31 cellular contexts compared by ENCODE assay signal in genomic region chr1:105023719-105024118, GRCh38.
"Had no signal": no experiment of that assay in that cellular context is flagged by ENCODE, and none has a peak within 500 bp of the region (broad histone marks: within the 10 kb centered on the region; RNA-seq: fewer than 3 reads in every experiment).

No MANE protein-coding gene starts in this region.

- H3K4me1 Mint-ChIP-seq: natural killer cell; nephron; neural progenitor cell; stimulated activated memory B cell treated with anti-CD40 and anti-IgM and Interleukin-4, amounts not matched to agents 10 μg/mL and 1 μg/mL and 100 μg/mL, for 72 hours; stimulated activated naive CD8-positive, alpha-beta T cell treated with anti-CD3 and anti-CD28 coated beads, Interleukin-15, amount 100 ng/mL, for 72 hours had no signal

- H3K9me3 Mint-ChIP-seq: nephron; neural progenitor cell; stimulated activated memory B cell treated with anti-CD40 and anti-IgM and Interleukin-4, amounts not matched to agents 10 μg/mL and 1 μg/mL and 100 μg/mL, for 72 hours; type B pancreatic cell had no signal

- H3K4me1 ChIP-seq: neural progenitor cell, parathyroid adenoma, psoas muscle, spleen, suprapubic skin, testis, tibial artery, transverse colon, upper lobe of right lung, uterus had no signal

- H3K9me3 ChIP-seq: ovary, psoas muscle, testis, tibial artery, transverse colon, upper lobe of right lung, uterus had no signal

- ATAC-seq: natural killer cell; psoas muscle; right cardiac atrium; sciatic nerve; stimulated activated memory B cell treated with anti-CD40 and anti-IgM and Interleukin-4, amounts not matched to agents 10 μg/mL and 1 μg/mL and 100 μg/mL, for 72 hours; stimulated activated naive CD8-positive, alpha-beta T cell treated with anti-CD3 and anti-CD28 coated beads, Interleukin-15, amount 100 ng/mL, for 72 hours; stimulated activated naive CD8-positive, alpha-beta T cell treated with anti-CD3 and anti-CD28 coated beads, Interleukin-15, Interleukin-2, amounts not matched to agents 100 U/mL and 50 U/mL, for 24 hours; upper lobe of right lung had no signal

- H3K27ac ChIP-seq: neural progenitor cell, ovary, parathyroid adenoma, psoas muscle, skin epidermis, spleen, suprapubic skin, testis, tibial artery, transverse colon, upper lobe of right lung, uterus had no signal

- H3K4me3 ChIP-seq: neural progenitor cell, ovary, psoas muscle, skin epidermis, smooth muscle cell, spleen, suprapubic skin, testis, tibial artery, transverse colon, upper lobe of right lung, uterus had no signal

- H3K9ac ChIP-seq: neural progenitor cell, parathyroid adenoma had no signal

- H3K4me3 Mint-ChIP-seq: natural killer cell; nephron; neural progenitor cell; stimulated activated memory B cell treated with anti-CD40 and anti-IgM and Interleukin-4, amounts not matched to agents 10 μg/mL and 1 μg/mL and 100 μg/mL, for 72 hours; stimulated activated naive CD8-positive, alpha-beta T cell treated with anti-CD3 and anti-CD28 coated beads, Interleukin-15, amount 100 ng/mL, for 72 hours; type B pancreatic cell had no signal

- DNase-seq: natural killer cell; occipital lobe; ovary; posterior cingulate gyrus; psoas muscle; right cardiac atrium; spleen; stimulated activated CD4-positive, alpha-beta T cell treated with anti-CD3 and anti-CD28 coated beads, Interleukin-12 subunit alpha, Interleukin-12 subunit beta, amount 100 ng/mL, for 4 hours; stimulated activated CD4-positive, alpha-beta T cell treated with anti-CD3 and anti-CD28 coated beads, Interleukin-1b, Interleukin-23, amount 100 ng/mL, for 48 hours; stimulated activated CD4-positive, alpha-beta T cell treated with anti-CD3 and anti-CD28 coated beads, Interleukin-4, amount 100 ng/mL, for 1 hour; stimulated activated CD4-positive, alpha-beta T cell treated with anti-CD3 and anti-CD28 coated beads, Interleukin-4, amount 100 ng/mL, for 4 hours; stimulated activated CD8-positive, alpha-beta memory T cell treated with anti-CD3 and anti-CD28 coated beads, Interleukin-4, amount 100 ng/mL, for 48 hours; stimulated activated naive CD4-positive, alpha-beta T cell; stimulated activated naive CD8-positive, alpha-beta T cell treated with anti-CD3 and anti-CD28 coated beads, Interleukin-15, amount 100 ng/mL, for 72 hours; stimulated activated naive CD8-positive, alpha-beta T cell treated with anti-CD3 and anti-CD28 coated beads, Interleukin-15, Interleukin-2, amounts not matched to agents 100 U/mL and 50 U/mL, for 24 hours; substantia nigra; testis; tibial artery; transverse colon; upper lobe of right lung; uterus had no signal

- H3K27me3 ChIP-seq: neural progenitor cell, spleen, suprapubic skin, testis, tibial artery, transverse colon, upper lobe of right lung, uterus had no signal

- H3K27me3 Mint-ChIP-seq: progenitor cell of endocrine pancreas; stimulated activated memory B cell treated with anti-CD40 and anti-IgM and Interleukin-4, amounts not matched to agents 10 μg/mL and 1 μg/mL and 100 μg/mL, for 72 hours; stimulated activated naive CD8-positive, alpha-beta T cell treated with anti-CD3 and anti-CD28 coated beads, Interleukin-15, amount 100 ng/mL, for 72 hours; type B pancreatic cell had no signal

- H3K27ac Mint-ChIP-seq: natural killer cell; nephron; neural progenitor cell; progenitor cell of endocrine pancreas; stimulated activated memory B cell treated with anti-CD40 and anti-IgM and Interleukin-4, amounts not matched to agents 10 μg/mL and 1 μg/mL and 100 μg/mL, for 72 hours; stimulated activated naive CD8-positive, alpha-beta T cell treated with anti-CD3 and anti-CD28 coated beads, Interleukin-15, amount 100 ng/mL, for 72 hours; type B pancreatic cell had no signal

- H3K4me2 ChIP-seq: neural progenitor cell, smooth muscle cell had no signal

- H2AFZ ChIP-seq: neural progenitor cell, parathyroid adenoma had no signal

- H3K36me3 ChIP-seq: neural progenitor cell, ovary, spleen, suprapubic skin, tibial artery, transverse colon, upper lobe of right lung, uterus had no signal

- H3K79me2 ChIP-seq: parathyroid adenoma had no signal

- H3K36me3 Mint-ChIP-seq: neural progenitor cell; stimulated activated memory B cell treated with anti-CD40 and anti-IgM and Interleukin-4, amounts not matched to agents 10 μg/mL and 1 μg/mL and 100 μg/mL, for 72 hours; type B pancreatic cell had no signal
